Comparison of ENCODE assay signal across 9 cellular contexts in the genomic region with DNA sequence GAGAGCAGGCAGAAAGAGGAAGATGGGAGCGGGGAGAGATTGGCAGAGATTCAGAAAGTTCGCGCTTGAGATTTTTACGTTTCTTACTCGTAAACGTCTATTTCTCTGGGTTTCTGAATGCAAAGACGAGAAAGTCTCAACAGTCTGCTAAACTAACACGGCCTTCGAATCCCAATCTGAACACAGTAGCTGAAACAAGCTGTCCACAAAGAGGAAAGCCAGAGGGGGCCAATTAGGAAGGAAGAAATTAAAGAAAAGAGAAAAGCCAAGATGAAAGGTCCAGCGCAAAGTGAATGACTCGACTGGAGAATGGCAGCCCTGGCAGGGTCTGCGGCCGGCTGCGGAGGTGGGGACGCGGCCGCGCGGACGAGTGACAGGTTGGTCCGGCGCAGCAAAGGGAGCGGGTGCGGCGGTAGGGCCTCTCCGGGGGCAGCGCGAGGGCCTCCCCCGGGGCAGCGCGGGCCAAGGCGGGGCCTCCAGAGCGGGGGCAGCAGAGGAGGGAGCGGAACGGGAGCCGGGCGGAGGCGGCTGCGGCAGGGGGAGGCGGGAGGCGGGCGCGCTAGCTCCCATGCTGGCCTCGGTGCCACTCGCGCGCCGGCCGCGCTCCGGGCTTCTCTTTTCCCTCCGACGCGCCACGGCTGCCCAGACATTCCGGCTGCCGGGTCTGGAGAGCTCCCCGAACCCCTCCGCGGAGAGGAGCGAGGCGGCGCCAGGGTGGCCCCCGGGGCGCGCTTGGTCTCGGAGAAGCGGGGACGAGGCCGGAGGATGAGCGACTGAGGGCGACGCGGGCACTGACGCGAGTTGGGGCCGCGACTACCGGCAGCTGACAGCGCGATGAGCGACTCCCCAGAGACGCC. TPM values are rescaled to one million over a fixed set of nuclear protein-coding genes. Genes with fewer than 3 reads are reported as not detected.
A peak's percentile ranks its signal among the peaks of the same experiment; 100 is the strongest.
DNase-seq lines count a peak whose midpoint lies in the region; ATAC-seq, FAIRE-seq and TF ChIP-seq lines count a peak whose summit lies in the region.
"Had no signal": no experiment of that assay in that cellular context is flagged by ENCODE, and none has a peak within 500 bp of the region (broad histone marks: within the 10 kb centered on the region; RNA-seq: fewer than 3 reads in every experiment).

A gene (plus strand): TSS at position 557 of the 857 bp plus-strand sequence. CDS start 1,798 bp downstream, outside the sequence.

- H3K4me2 ChIP-seq in KMS-11 = 0 out of 2 replicates have a peak within 1 kb of the TSS, but pooled peaks have one; percentile 22
- H3K4me2 ChIP-seq in neuronal stem cell (ENCODE audit: insufficient read depth, low read length, poor library complexity, severe bottlenecking) = peak within 1 kb of the TSS; percentile 100

- no peak within 1 kb of the TSS for H2BK120ac ChIP-seq in neuronal stem cell (ENCODE audit: low read depth, low read length)

- no peak for DNase-seq in CD4-positive, alpha-beta memory T cell
- DNase-seq in frontal cortex (ENCODE audit: low spot score in 2 of 2) = peak; percentile 53 to 54
- peak; percentile 69 for DNase-seq in neuronal stem cell (ENCODE audit: low spot score)
- no peak for DNase-seq in T-helper 17 cell
- no peak for DNase-seq in mesenteric fat pad (ENCODE audit: low spot score)

- H3K36me3 Mint-ChIP-seq in CD4-positive, alpha-beta memory T cell = peaks cover 0 to 5% of the 10 kb centered on the region in 2 donors
- H3K36me3 Mint-ChIP-seq in T-helper 17 cell (ENCODE audit: low read depth) = peaks cover 2% of the 10 kb centered on the region

- peaks cover 6 to 14% (median 6%) of the 10 kb centered on the region in 4 donors for H3K4me1 Mint-ChIP-seq in CD4-positive, alpha-beta memory T cell
- no peaks in the 10 kb centered on the region for H3K4me1 Mint-ChIP-seq in T-helper 17 cell

- H4K8ac ChIP-seq in neuronal stem cell (ENCODE audit: low read depth, low read length) = no peak within 1 kb of the TSS

- H2AK5ac ChIP-seq in neuronal stem cell (ENCODE audit: low read depth, low read length) = no peak within 1 kb of the TSS

- H3K23ac ChIP-seq in neuronal stem cell (ENCODE audit: low read depth, low read length, poor library complexity) = peak within 1 kb of the TSS; percentile 8

- peaks cover 35% of the 10 kb centered on the region in 2 donors for H3K27me3 Mint-ChIP-seq in CD4-positive, alpha-beta memory T cell
- peaks cover 45% of the 10 kb centered on the region for H3K27me3 Mint-ChIP-seq in T-helper 17 cell

- TF ChIP-seq CTCF in KMS-11 (conservative IDR thresholded peaks at IDR 0.05; ENCODE audit: low read depth, low read length) = no peak

- H2BK15ac ChIP-seq in neuronal stem cell (ENCODE audit: low read length) = peak within 1 kb of the TSS; percentile 25

- ATAC-seq in GM21529 (IDR thresholded peaks at IDR 0.05; ENCODE audit: unreplicated experiment) (no peak), T-helper 17 cell (no peak), HG03280 (IDR thresholded peaks at IDR 0.05; ENCODE audit: unreplicated experiment) (no peak)

- no peak within 1 kb of the TSS for H3K9ac ChIP-seq in KMS-11
- H3K9ac ChIP-seq in neuronal stem cell (ENCODE audit: low read depth, low read length, poor library complexity) = peak within 1 kb of the TSS; percentile 70

- no peak within 1 kb of the TSS for H2BK12ac ChIP-seq in neuronal stem cell (ENCODE audit: low read length)

- H3K27me3 ChIP-seq in CD4-positive, alpha-beta memory T cell (ENCODE audit: insufficient read depth, low read length) = no peaks in the 10 kb centered on the region
- H3K27me3 ChIP-seq in KMS-11 (ENCODE audit: insufficient read depth, low read depth) = no peaks in the 10 kb centered on the region
- H3K27me3 ChIP-seq in neuronal stem cell (ENCODE audit: control insufficient read depth in 3 of 3, insufficient read depth in 3 of 3, low read depth in 1 of 3, low read length in 3 of 3) = peaks cover 7 to 73% (median 24%) of the 10 kb centered on the region in 3 experiments

- H3K79me1 ChIP-seq in neuronal stem cell (ENCODE audit: low read depth, low read length) = no peaks in the 10 kb centered on the region

- CTCF ChIA-PET in CD4-positive, alpha-beta memory T cell (lab: Charles Lee; ENCODE audit: partially characterized antibody) = no interaction called here

- no peaks in the 10 kb centered on the region for H3K4me1 ChIP-seq in CD4-positive, alpha-beta memory T cell (ENCODE audit: insufficient read depth, low read length)
- H3K4me1 ChIP-seq in KMS-11 (ENCODE audit: low read depth, poor library complexity, severe bottlenecking) (peaks cover 44% of the 10 kb centered on the region), neuronal stem cell (ENCODE audit: control insufficient read depth in 2 of 2, insufficient read depth in 1 of 2, low read depth in 1 of 2, low read length in 2 of 2) (peaks cover 0 to 4% of the 10 kb centered on the region in 2 donors)

- H4K91ac ChIP-seq in neuronal stem cell (ENCODE audit: low read depth, low read length, poor library complexity) = no peak within 1 kb of the TSS

- peaks cover 0 to 7% (median 2%) of the 10 kb centered on the region in 8 donors for H3K9me3 Mint-ChIP-seq in CD4-positive, alpha-beta memory T cell

- H3K27ac Mint-ChIP-seq in CD4-positive, alpha-beta memory T cell = no peak within 1 kb of the TSS
- H3K27ac Mint-ChIP-seq in T-helper 17 cell = no peak within 1 kb of the TSS

- FAIRE-seq in frontal cortex (lab: Jason Lieb, UNC) = no peak
- FAIRE-seq: RCC 7860 had no signal

- H3K4me3 Mint-ChIP-seq in CD4-positive, alpha-beta memory T cell = peak within 1 kb of the TSS in 6 of 8 donors; percentile 26 to 82 (median 46)
- no peak within 1 kb of the TSS for H3K4me3 Mint-ChIP-seq in T-helper 17 cell

- POLR2A ChIA-PET in CD4-positive, alpha-beta memory T cell (lab: Charles Lee; ENCODE audit: partially characterized antibody) = no interaction called here

- H2BK5ac ChIP-seq in neuronal stem cell (ENCODE audit: low read length) = no peak within 1 kb of the TSS

- no peak within 1 kb of the TSS for H3K27ac ChIP-seq in CD4-positive, alpha-beta memory T cell (ENCODE audit: low read depth, low read length)
- no peak within 1 kb of the TSS for H3K27ac ChIP-seq in KMS-11
- no peak within 1 kb of the TSS for H3K27ac ChIP-seq in neuronal stem cell (replicated peaks; ENCODE audit: low read length)

- H3K9me3 ChIP-seq in CD4-positive, alpha-beta memory T cell (ENCODE audit: control insufficient read depth in 1 of 2, low read length in 2 of 2) = no peaks in the 10 kb centered on the region
- H3K9me3 ChIP-seq in neuronal stem cell (replicated peaks in 1 of 2; ENCODE audit: control insufficient read depth in 2 of 2, insufficient read depth in 1 of 2, low read depth in 1 of 2, low read length in 2 of 2) = no peaks in the 10 kb centered on the region
- no peaks in the 10 kb centered on the region for H3K9me3 ChIP-seq in T-helper 17 cell (ENCODE audit: control insufficient read depth, low read length, poor library complexity, severe bottlenecking)

- peak within 1 kb of the TSS; percentile 78 for H3K18ac ChIP-seq in neuronal stem cell (ENCODE audit: low read length)

- H3K79me2 ChIP-seq in KMS-11 (ENCODE audit: insufficient read depth, low read depth) = no peaks in the 10 kb centered on the region

- no peaks in the 10 kb centered on the region for H4K20me1 ChIP-seq in KMS-11 (ENCODE audit: insufficient read depth)

- no CpG with 5 or more reads among the region's 83 CpGs for WGBS in neuronal stem cell (ENCODE audit: extremely low coverage in 2 of 2, insufficient read length in 2 of 2, insufficient replicate concordance in 1 of 2), 2 donors

- H3K4ac ChIP-seq in neuronal stem cell (ENCODE audit: low read length) = no peak within 1 kb of the TSS

- no peak within 1 kb of the TSS for H3K4me3 ChIP-seq in CD4-positive, alpha-beta memory T cell (ENCODE audit: low read length in 2 of 2)
- H3K4me3 ChIP-seq in KMS-11 (IDR thresholded peaks at IDR 0.05; ENCODE audit: insufficient read depth, low read depth, low read length) = no peak within 1 kb of the TSS
- peak within 1 kb of the TSS; percentile 17 to 85 for H3K4me3 ChIP-seq in neuronal stem cell (ENCODE audit: low read length in 2 of 2)

- intact Hi-C loops in CD4-positive, alpha-beta memory T cell (cut with micrococcal nuclease) = no loop called here

- no peak within 1 kb of the TSS for H3K14ac ChIP-seq in neuronal stem cell (ENCODE audit: low read length)

- no peaks in the 10 kb centered on the region for H3K36me3 ChIP-seq in CD4-positive, alpha-beta memory T cell (ENCODE audit: insufficient read depth, low read length)
- no peaks in the 10 kb centered on the region for H3K36me3 ChIP-seq in KMS-11 (ENCODE audit: insufficient read depth)
- no peaks in the 10 kb centered on the region for H3K36me3 ChIP-seq in neuronal stem cell (replicated peaks in 1 of 2; ENCODE audit: control insufficient read depth in 2 of 2, insufficient read depth in 2 of 2, low read length in 2 of 2)

- H2AFZ ChIP-seq in KMS-11 (ENCODE audit: low read depth) (peak within 1 kb of the TSS; percentile 17; the same call in 1 of the 2 replicates), neuronal stem cell (ENCODE audit: low read length) (peak within 1 kb of the TSS; percentile 80)

RNA-seq across cellular contexts. Expression of the gene that starts here (rescaled TPM):
- not detected for total RNA-seq in CD4-positive, alpha-beta memory T cell
- not detected for polyA plus RNA-seq in CD4-positive, alpha-beta memory T cell
- total RNA-seq in frontal cortex = 4.5 TPM
- 0.32 TPM for polyA plus RNA-seq in neuronal stem cell (2013, experiment 1 of 2)
- 0.33 TPM for polyA plus RNA-seq in neuronal stem cell (2013, experiment 2 of 2)
- total RNA-seq in T-helper 17 cell = not detected
- not detected for total RNA-seq in mesenteric fat pad

Comparison
In these comparisons a context has a peak if more than half of its experiments do, and no peak if none do; other contexts are left out.
1. DNase-seq: peak in frontal cortex (2 of 2) and neuronal stem cell (single experiment); none in CD4-positive, alpha-beta memory T cell (0 of 5), T-helper 17 cell (0 of 3) and mesenteric fat pad (single experiment).
2. H3K4me3 ChIP-seq: peak in neuronal stem cell (2 of 2); none in CD4-positive, alpha-beta memory T cell (0 of 2) and KMS-11 (single experiment).